ENCODE assay signal across 9 cellular contexts in genomic region chr5:179817071-179817840, GRCh38. TPM values are rescaled to one million over a fixed set of nuclear protein-coding genes. Genes with fewer than 3 reads are reported as not detected.
DNase-seq lines count a peak whose midpoint lies in the region; ATAC-seq, FAIRE-seq and TF ChIP-seq lines count a peak whose summit lies in the region.
"Had no signal": no experiment of that assay in that cellular context is flagged by ENCODE, and none has a peak within 500 bp of the region (broad histone marks: within the 10 kb centered on the region; RNA-seq: fewer than 3 reads in every experiment).

No MANE protein-coding gene starts in this region.

- H3K79me2 ChIP-seq in GM23248 (ENCODE audit: insufficient read depth) = peaks cover 6% of the 10 kb centered on the region
- H3K79me2 ChIP-seq in GM12878 (ENCODE audit: control insufficient read depth, insufficient read depth, low read length) = peaks cover 19% of the 10 kb centered on the region

- H3K4me1 ChIP-seq in GM23248 (ENCODE audit: insufficient read depth) (peaks cover 25% of the 10 kb centered on the region), GM12878 (ENCODE audit: control insufficient read depth, insufficient read depth, low read length) (peaks cover 32% of the 10 kb centered on the region), kidney (ENCODE audit: control insufficient read depth in 1 of 2, insufficient read depth in 1 of 2, low read depth in 1 of 2, low read length in 2 of 2) (peaks cover 26 to 27% of the 10 kb centered on the region in 2 donors)

- H3K27ac Mint-ChIP-seq in stimulated activated naive B cell treated with anti-CD40 and anti-IgM and Interleukin-4, amounts not matched to agents 10 μg/mL and 1 μg/mL and 100 μg/mL, for 72 hours = peak overlapping the region; percentile 85

- peaks cover 23 to 37% of the 10 kb centered on the region in 2 donors for H3K36me3 Mint-ChIP-seq in stimulated activated naive B cell treated with anti-CD40 and anti-IgM and Interleukin-4, amounts not matched to agents 10 μg/mL and 1 μg/mL and 100 μg/mL, for 72 hours

- RAD21 ChIA-PET in GM12878 (lab: Charles Lee; ENCODE audit: unreplicated experiment) = interaction anchor here (1.1 to 1.7 kb wide), 2 partner anchors 14 to 15 kb away, joined by 3 to 4 read pairs; no protein-coding TSS in a partner anchor

- no peaks in the 10 kb centered on the region for H3K27me3 Mint-ChIP-seq in stimulated activated naive B cell treated with anti-CD40 and anti-IgM and Interleukin-4, amounts not matched to agents 10 μg/mL and 1 μg/mL and 100 μg/mL, for 72 hours

- SMC1A ChIA-PET in GM12878 (lab: Charles Lee; ENCODE audit: uncharacterized antibody, unreplicated experiment) = no interaction called here

- peaks cover 31 to 57% of the 10 kb centered on the region in 2 donors for H3K4me1 Mint-ChIP-seq in stimulated activated naive B cell treated with anti-CD40 and anti-IgM and Interleukin-4, amounts not matched to agents 10 μg/mL and 1 μg/mL and 100 μg/mL, for 72 hours

- no peaks in the 10 kb centered on the region for H3K9me2 ChIP-seq in GM23248 (ENCODE audit: insufficient read depth)

- H4K20me1 ChIP-seq in GM23248 (ENCODE audit: insufficient read depth) (peaks cover 4% of the 10 kb centered on the region; the same call in 1 of the 2 replicates), GM12878 (ENCODE audit: control insufficient read depth, insufficient read depth) (peaks cover 4% of the 10 kb centered on the region; the same call in 1 of the 2 replicates)

- H3K9me3 ChIP-seq in GM23248 (ENCODE audit: low read depth) = no peaks in the 10 kb centered on the region
- H3K9me3 ChIP-seq in GM12878 (replicated peaks; ENCODE audit: control insufficient read depth, insufficient read depth, low read length) = no peaks in the 10 kb centered on the region
- no peaks in the 10 kb centered on the region for H3K9me3 ChIP-seq in kidney (ENCODE audit: control insufficient read depth in 1 of 2, low read length in 2 of 2)

- H3K27me3 ChIP-seq in GM23248 (replicated peaks; ENCODE audit: insufficient read depth) (no peaks in the 10 kb centered on the region), GM12878 (replicated peaks in 1 of 2; ENCODE audit: control insufficient read depth in 2 of 2, insufficient read depth in 2 of 2, low read length in 1 of 2) (no peaks in the 10 kb centered on the region)

- CTCF ChIA-PET in GM12878 (lab: Yijun Ruan, JAX) = interaction anchor here (0.9 kb wide), 1 partner anchor 101 kb away, joined by 3 read pairs; no protein-coding TSS in a partner anchor

- H3K4me2 ChIP-seq in GM23248 (ENCODE audit: unreplicated experiment) (peak overlapping the region; percentile 33), GM12878 (ENCODE audit: control insufficient read depth, insufficient read depth) (peak overlapping the region; percentile 91)

- in situ Hi-C loops in GM23248 (cut with MboI) (no loop called here), GM12878 (cut with MboI) (loop anchor here (10.0 to 25.0 kb wide), 2 partner anchors 995 to 1692 kb away; partner anchors contain the start of gene MGAT1)

- POLR2A ChIA-PET in GM12878 (lab: Charles Lee) = no interaction called here

- peak; percentile 46 for DNase-seq in GM23248
- DNase-seq in GM12878 (ENCODE audit: low read depth, low spot score) = no peak
- DNase-seq in kidney = peak; percentile 86
- no peak for DNase-seq in stimulated activated naive B cell treated with anti-CD40 and anti-IgM and Interleukin-4, amounts not matched to agents 10 μg/mL and 1 μg/mL and 100 μg/mL, for 72 hours
- no peak for DNase-seq in sciatic nerve (ENCODE audit: low spot score)
- no peak for DNase-seq in DMS79 (lab: John Stamatoyannopoulos, UW)
- DNase-seq: NCI-H1417 treated with DMSO at 0.1 percent for 48 hours had no signal

- H3K9me3 Mint-ChIP-seq in stimulated activated naive B cell treated with anti-CD40 and anti-IgM and Interleukin-4, amounts not matched to agents 10 μg/mL and 1 μg/mL and 100 μg/mL, for 72 hours = no peaks in the 10 kb centered on the region

- intact Hi-C loops in GM12878 (cut with micrococcal nuclease; ENCODE audit: unreplicated experiment) = no loop called here
- intact Hi-C loops in kidney (cut with DNase I) = no loop called here
- intact Hi-C loops in sciatic nerve (cut with DNase I) = no loop called here

- 0 out of 6 replicates have a peak, but pooled peaks of 2 of the 3 experiments have one; percentile 6 to 13 for TF ChIP-seq CTCF in GM12878 (IDR thresholded peaks at IDR 0.05 in 2 of 3, conservative IDR thresholded peaks at IDR 0.05 in 1 of 3; ENCODE audit: control insufficient read depth in 2 of 3, extremely low read depth in 1 of 3, insufficient read depth in 1 of 3, low read depth in 3 of 3, low read length in 3 of 3)
- TF ChIP-seq CTCF in kidney (IDR thresholded peaks at IDR 0.05; ENCODE audit: borderline replicate concordance, extremely low read depth, insufficient read depth) = no peak

- 21 to 56% methylated on average over 14 to 36 of the region's 51 CpGs for WGBS in GM23248 (ENCODE audit: low coverage in 1 of 2, low lambda C conversion rate in 2 of 2, missing lambda C conversion rate in 2 of 2), 2 experiments
- WGBS in GM12878 (ENCODE audit: insufficient coverage, insufficient replicate concordance, low lambda C conversion rate, missing lambda C conversion rate) = 28% methylated on average over 29 of the region's 51 CpGs

- H3K27ac ChIP-seq in GM23248 (no peak overlapping the region), GM12878 (ENCODE audit: control insufficient read depth, insufficient read depth) (no peak overlapping the region), kidney (ENCODE audit: low read depth in 2 of 2, low read length in 2 of 2) (no peak overlapping the region)

- no peaks in the 10 kb centered on the region; the same call in 1 of the 2 replicates for H3F3A ChIP-seq in GM23248 (ENCODE audit: insufficient read depth)

- peak overlapping the region; percentile 67 to 92 for H3K4me3 Mint-ChIP-seq in stimulated activated naive B cell treated with anti-CD40 and anti-IgM and Interleukin-4, amounts not matched to agents 10 μg/mL and 1 μg/mL and 100 μg/mL, for 72 hours

- TF ChIP-seq POLR2A in GM12878 (IDR thresholded peaks at IDR 0.05; ENCODE audit: low read depth, low read length) = no peak

- ATAC-seq in GM12878 = no peak
- ATAC-seq in stimulated activated naive B cell treated with anti-CD40 and anti-IgM and Interleukin-4, amounts not matched to agents 10 μg/mL and 1 μg/mL and 100 μg/mL, for 72 hours (replicated peaks) = no peak
- no peak for ATAC-seq in GM18907 (IDR thresholded peaks at IDR 0.05; ENCODE audit: unreplicated experiment)
- ATAC-seq in HG03095 (IDR thresholded peaks at IDR 0.05; ENCODE audit: unreplicated experiment) = no peak
- ATAC-seq in sciatic nerve = no peak

- no TSS peak for BruUV-seq in GM12878 (replicated peaks; lab: Mats Ljungman, UMichigan)

- H2AFZ ChIP-seq in GM23248 (peak overlapping the region; percentile 43), GM12878 (ENCODE audit: control insufficient read depth, low read depth, low read length) (peak overlapping the region; percentile 64)

- H3K4me3 ChIP-seq in GM23248 (peak overlapping the region; percentile 62), GM12878 (peak overlapping the region; percentile 41; the same call in 1 of the 2 replicates), kidney (ENCODE audit: low read length in 2 of 2) (peak overlapping the region in 1 of 2 donors; percentile 32)

- no peak for TF ChIP-seq EP300 in GM12878 (IDR thresholded peaks at IDR 0.05; ENCODE audit: borderline replicate concordance in 1 of 2, control insufficient read depth in 1 of 2, low read depth in 2 of 2, low read length in 2 of 2)

- H3K9ac ChIP-seq in GM23248 = peak overlapping the region; percentile 53
- peak overlapping the region; percentile 58; the same call in 1 of the 2 replicates for H3K9ac ChIP-seq in GM12878 (ENCODE audit: control insufficient read depth, insufficient read depth, low read length)
- H3K9ac ChIP-seq in kidney (ENCODE audit: low read length in 2 of 2) = peak overlapping the region; percentile 24 to 34

- no peak; the same call in 1 of the 2 replicates for TF ChIP-seq RAD21 in GM12878 (IDR thresholded peaks at IDR 0.05; ENCODE audit: insufficient read depth, low read depth, low read length)

- FAIRE-seq in GM12878 (lab: Jason Lieb, UNC) (no peak), kidney (lab: Jason Lieb, UNC) (no peak)

- H3K36me3 ChIP-seq in GM23248 (ENCODE audit: low read depth) (no peaks in the 10 kb centered on the region), GM12878 (ENCODE audit: control insufficient read depth in 2 of 2, insufficient read depth in 2 of 2, low read length in 1 of 2) (no peaks in the 10 kb centered on the region; a peak in 1 of 4 replicates), kidney (ENCODE audit: control insufficient read depth in 1 of 2, insufficient read depth in 2 of 2, low read length in 2 of 2) (no peaks in the 10 kb centered on the region)

RNA-seq across cellular contexts. Expression of gene SQSTM1, which starts 3.4 kb away (rescaled TPM):
- total RNA-seq in GM23248 (2014; rRNA removed; shearing (Covaris generic)) = 211 and 228 TPM in 2 replicates
- polyA plus RNA-seq in GM23248 (2016; fragmentation: Nextera tagmentation; extraction: Ambion mirVana) (265 and 310 TPM in 2 replicates), GM12878 (2011; rRNA removed) (33.6 and 53.8 TPM in 2 replicates), GM12878 (2014; fragmentation: Illumina TruSeq; extraction: Trizol) (23.8 and 54.0 TPM in 2 replicates), GM12878 (2014; fragmentation: Nextera tagmentation; extraction: Ambion mirVana) (1 to 10 TPM; 6.3 to 8.1 TPM), GM12878 (2014; rRNA removed) (70.1 and 75.3 TPM in 2 replicates), GM12878 (2016; fragmentation: Nextera tagmentation; extraction: Ambion mirVana) (100 to 1,000 TPM; 117 to 127 TPM), kidney (ENCODE audit: insufficient read depth, low read depth, low replicate concordance) (309 TPM)
- 109 and 123 TPM in 2 replicates for total RNA-seq in GM12878 (2013; cell fraction: nucleolus; rRNA removed)
- total RNA-seq in GM12878 (2014; rRNA removed) (127 and 138 TPM in 2 replicates), GM12878 (2014; rRNA removed; fragmentation: Illumina TruSeq; extraction: Trizol) (43.7 and 45.0 TPM in 2 replicates), GM12878 (2021) (105 and 106 TPM in 2 replicates), kidney (249 TPM), sciatic nerve (365 TPM)
- 45.8 TPM for polyA plus RNA-seq in GM12878 (2011; ENCODE audit: low read depth)
- polyA plus RNA-seq in GM12878 (2011; cell fraction: cytosol; rRNA removed) = 81.2 and 91.2 TPM in 2 replicates
- polyA plus RNA-seq in GM12878 (2011; cell fraction: nucleus; rRNA removed) = 114 and 124 TPM in 2 replicates
- polyA plus RNA-seq in GM12878 (2012) = 128 and 145 TPM in 2 replicates
- polyA minus RNA-seq in GM12878 (2011; rRNA and poly(A)+ RNA removed) = 32.2 and 65.4 TPM in 2 replicates
- polyA minus RNA-seq in GM12878 (2011; cell fraction: cytosol; rRNA and poly(A)+ RNA removed) = 73.9 and 76.5 TPM in 2 replicates
- polyA minus RNA-seq in GM12878 (2011; cell fraction: nucleus; rRNA and poly(A)+ RNA removed) = 135 and 203 TPM in 2 replicates

RNA-seq across cellular contexts. Expression of gene MGAT4B, which starts 10.6 kb away (rescaled TPM):
- total RNA-seq in GM23248 (2014; rRNA removed; shearing (Covaris generic)) = 139 and 143 TPM in 2 replicates
- polyA plus RNA-seq in GM23248 (2016; fragmentation: Nextera tagmentation; extraction: Ambion mirVana) = 28.0 and 28.9 TPM in 2 replicates
- total RNA-seq in GM12878 (2013; cell fraction: nucleolus; rRNA removed) = 94.1 and 97.6 TPM in 2 replicates
- 44.7 and 46.0 TPM in 2 replicates for total RNA-seq in GM12878 (2014; rRNA removed)
- 25.2 and 34.4 TPM in 2 replicates for total RNA-seq in GM12878 (2014; rRNA removed; fragmentation: Illumina TruSeq; extraction: Trizol)
- total RNA-seq in GM12878 (2021) = 66.2 and 82.5 TPM in 2 replicates
- polyA plus RNA-seq in GM12878 (2011; ENCODE audit: low read depth) = 24.6 TPM
- polyA plus RNA-seq in GM12878 (2011; rRNA removed) = 24.5 and 42.8 TPM in 2 replicates
- polyA plus RNA-seq in GM12878 (2011; cell fraction: cytosol; rRNA removed) = 57.3 and 70.6 TPM in 2 replicates
- polyA plus RNA-seq in GM12878 (2011; cell fraction: nucleus; rRNA removed) = 263 and 274 TPM in 2 replicates
- polyA plus RNA-seq in GM12878 (2012) = 44.2 and 50.9 TPM in 2 replicates
- 27.2 and 33.3 TPM in 2 replicates for polyA plus RNA-seq in GM12878 (2014; fragmentation: Illumina TruSeq; extraction: Trizol)
- polyA plus RNA-seq in GM12878 (2014; fragmentation: Nextera tagmentation; extraction: Ambion mirVana) = under 1 TPM in 1 of 2 experiments, not detected in 1; 0.60 TPM
- polyA plus RNA-seq in GM12878 (2014; rRNA removed) = 59.3 and 69.7 TPM in 2 replicates
- 1 to 10 TPM; 7.6 to 8.3 TPM for polyA plus RNA-seq in GM12878 (2016; fragmentation: Nextera tagmentation; extraction: Ambion mirVana)
- 41.5 and 69.5 TPM in 2 replicates for polyA minus RNA-seq in GM12878 (2011; rRNA and poly(A)+ RNA removed)
- 23.1 and 28.3 TPM in 2 replicates for polyA minus RNA-seq in GM12878 (2011; cell fraction: cytosol; rRNA and poly(A)+ RNA removed)
- polyA minus RNA-seq in GM12878 (2011; cell fraction: nucleus; rRNA and poly(A)+ RNA removed) = 83.3 and 122 TPM in 2 replicates
- total RNA-seq in kidney = 174 TPM
- polyA plus RNA-seq in kidney (ENCODE audit: insufficient read depth, low read depth, low replicate concordance) = 79.4 TPM
- total RNA-seq in sciatic nerve = 71.7 TPM

RNA-seq across cellular contexts. Expression of gene LTC4S, which starts 23.5 kb away (rescaled TPM):
- total RNA-seq in GM23248 (2014; rRNA removed; shearing (Covaris generic)) = 3.7 and 6.6 TPM in 2 replicates
- polyA plus RNA-seq in GM23248 (2016; fragmentation: Nextera tagmentation; extraction: Ambion mirVana) (1.6 and 2.0 TPM in 2 replicates), GM12878 (2011; rRNA removed) (not detected in 2 replicates), GM12878 (2014; fragmentation: Illumina TruSeq; extraction: Trizol) (not detected in 2 replicates), GM12878 (2014; fragmentation: Nextera tagmentation; extraction: Ambion mirVana) (not detected), GM12878 (2014; rRNA removed) (1.6 and 2.0 TPM in 2 replicates), GM12878 (2016; fragmentation: Nextera tagmentation; extraction: Ambion mirVana) (1 to 10 TPM in 1 of 2 experiments, under 1 TPM in 1; 0.78 to 1.3 TPM), kidney (ENCODE audit: insufficient read depth, low read depth, low replicate concordance) (20.1 TPM)
- total RNA-seq in GM12878 (2013; cell fraction: nucleolus; rRNA removed) = 1.1 and 1.8 TPM in 2 replicates
- total RNA-seq in GM12878 (2014; rRNA removed) (1.1 and 1.8 TPM in 2 replicates), GM12878 (2014; rRNA removed; fragmentation: Illumina TruSeq; extraction: Trizol) (not detected in 2 replicates), GM12878 (2021) (2.0 and 3.6 TPM in 2 replicates), kidney (30.6 TPM), sciatic nerve (21.7 TPM)
- not detected for polyA plus RNA-seq in GM12878 (2011; ENCODE audit: low read depth)
- polyA plus RNA-seq in GM12878 (2011; cell fraction: cytosol; rRNA removed) = 0.13 and 0.20 TPM in 2 replicates
- polyA plus RNA-seq in GM12878 (2011; cell fraction: nucleus; rRNA removed) = 0.33 and 0.50 TPM in 2 replicates
- polyA plus RNA-seq in GM12878 (2012) = 0.66 TPM in 1 of 2 replicates, not detected in the other
- polyA minus RNA-seq in GM12878 (2011; rRNA and poly(A)+ RNA removed) = not detected in 2 replicates
- not detected in 2 replicates for polyA minus RNA-seq in GM12878 (2011; cell fraction: cytosol; rRNA and poly(A)+ RNA removed)
- 0.73 and 0.77 TPM in 2 replicates for polyA minus RNA-seq in GM12878 (2011; cell fraction: nucleus; rRNA and poly(A)+ RNA removed)

RNA-seq across cellular contexts. Expression of gene MRNIP, which starts 41.4 kb away (rescaled TPM):
- 17.3 and 23.0 TPM in 2 replicates for total RNA-seq in GM23248 (2014; rRNA removed; shearing (Covaris generic))
- polyA plus RNA-seq in GM23248 (2016; fragmentation: Nextera tagmentation; extraction: Ambion mirVana) (13.3 and 14.1 TPM in 2 replicates), GM12878 (2011; rRNA removed) (30.4 and 30.9 TPM in 2 replicates), GM12878 (2014; fragmentation: Illumina TruSeq; extraction: Trizol) (9.7 and 12.3 TPM in 2 replicates), GM12878 (2014; fragmentation: Nextera tagmentation; extraction: Ambion mirVana) (10 to 100 TPM in 1 of 2 experiments, 1 to 10 TPM in 1; 2.4 to 13.6 TPM), GM12878 (2014; rRNA removed) (28.3 and 28.9 TPM in 2 replicates), GM12878 (2016; fragmentation: Nextera tagmentation; extraction: Ambion mirVana) (10 to 100 TPM; 10.0 to 12.7 TPM), kidney (ENCODE audit: insufficient read depth, low read depth, low replicate concordance) (25.3 TPM)
- 156 and 160 TPM in 2 replicates for total RNA-seq in GM12878 (2013; cell fraction: nucleolus; rRNA removed)
- total RNA-seq in GM12878 (2014; rRNA removed) (16.2 and 17.7 TPM in 2 replicates), GM12878 (2014; rRNA removed; fragmentation: Illumina TruSeq; extraction: Trizol) (7.8 and 10.5 TPM in 2 replicates), GM12878 (2021) (13.3 and 17.4 TPM in 2 replicates), kidney (36.6 TPM), sciatic nerve (54.4 TPM)
- 15.8 TPM for polyA plus RNA-seq in GM12878 (2011; ENCODE audit: low read depth)
- 35.9 and 43.8 TPM in 2 replicates for polyA plus RNA-seq in GM12878 (2011; cell fraction: cytosol; rRNA removed)
- 161 and 182 TPM in 2 replicates for polyA plus RNA-seq in GM12878 (2011; cell fraction: nucleus; rRNA removed)
- 21.8 and 22.8 TPM in 2 replicates for polyA plus RNA-seq in GM12878 (2012)
- 9.7 and 17.6 TPM in 2 replicates for polyA minus RNA-seq in GM12878 (2011; rRNA and poly(A)+ RNA removed)
- 4.4 and 5.6 TPM in 2 replicates for polyA minus RNA-seq in GM12878 (2011; cell fraction: cytosol; rRNA and poly(A)+ RNA removed)
- 15.0 and 23.3 TPM in 2 replicates for polyA minus RNA-seq in GM12878 (2011; cell fraction: nucleus; rRNA and poly(A)+ RNA removed)

Comparison
In these comparisons a context has a peak if more than half of its experiments do, and no peak if none do; other contexts are left out.
1. DNase-seq: peak in GM23248 (single experiment) and kidney (single experiment); none in GM12878 (single experiment), stimulated activated naive B cell treated with anti-CD40 and anti-IgM and Interleukin-4, amounts not matched to agents 10 μg/mL and 1 μg/mL and 100 μg/mL, for 72 hours (single experiment), sciatic nerve (single experiment) and DMS79 (single experiment).
2. Peak in every context shown above with its lines, with median percentiles within 50 percentile points of each other: H3K9ac ChIP-seq.